In genomic region chr14:70280931-70281330, GRCh38 we compare ENCODE assay signal across 7 cellular contexts.
"Had no signal": no experiment of that assay in that cellular context is flagged by ENCODE, and none has a peak within 500 bp of the region (broad histone marks: within the 10 kb centered on the region; RNA-seq: fewer than 3 reads in every experiment).

No MANE protein-coding gene starts in this region.

- DNase-seq: GOT3, HFFc6, KBM-7 had no signal

- H3K4me3 ChIP-seq: HAP-1 had no signal

- H3K4me3 Mint-ChIP-seq: HFFc6 had no signal

- H3K27ac ChIP-seq: HL-60 had no signal

- H3K9me3 Mint-ChIP-seq: HFFc6 had no signal

- H3K4me1 ChIP-seq: HAP-1 had no signal

- H3K9me3 ChIP-seq: HAP-1 had no signal

- FAIRE-seq: H54, HepG2 had no signal

- H3K27ac Mint-ChIP-seq: HFFc6 had no signal

- H3K36me3 ChIP-seq: HAP-1 had no signal
